Comparison of ENCODE assay signal across 22 cellular contexts in the genomic region with DNA sequence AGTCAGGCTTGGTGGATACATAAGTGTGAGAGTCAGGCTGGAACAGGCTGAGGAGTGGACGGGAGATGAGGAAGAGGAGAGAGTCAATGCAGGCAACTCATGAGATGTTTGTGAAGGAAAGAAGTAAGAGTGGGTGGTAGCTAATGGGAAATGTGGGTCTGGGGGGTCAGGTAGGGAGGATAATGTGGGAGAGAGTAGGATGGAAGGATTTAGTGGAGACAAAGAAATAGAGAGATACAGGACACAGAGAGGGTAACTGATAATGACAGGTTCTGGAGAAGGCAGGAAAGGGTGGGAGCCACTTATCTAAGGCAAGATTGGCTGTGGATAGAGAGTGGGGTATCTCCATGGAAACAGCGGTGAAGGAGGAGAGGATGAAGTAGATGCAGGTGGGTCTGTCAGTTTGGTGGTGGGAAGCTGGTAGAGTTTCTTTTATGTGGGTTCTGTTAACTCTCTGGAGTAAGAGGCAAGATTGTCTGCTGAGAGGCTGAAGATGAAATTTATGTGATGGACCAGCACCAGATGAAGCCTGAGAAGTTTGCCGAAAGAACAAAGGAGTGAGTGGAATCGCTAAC.
DNase-seq lines count a peak whose midpoint lies in the region; TF ChIP-seq lines count a peak whose summit lies in the region.
"Had no signal": no experiment of that assay in that cellular context is flagged by ENCODE, and none has a peak within 500 bp of the region (broad histone marks: within the 10 kb centered on the region; RNA-seq: fewer than 3 reads in every experiment).

No MANE protein-coding gene starts in this region.

- no peaks in the 10 kb centered on the region for H3K36me3 Mint-ChIP-seq in T-helper 1 cell treated with Interleukin-12 subunit alpha and Interleukin-12 subunit beta and Interleukin-4 antibody, amounts not matched to agents 30 μg/mL and 1 μg/mL, for 36 hours (ENCODE audit: low read depth)
- H3K36me3 Mint-ChIP-seq in nephron progenitor cell (ENCODE audit: low read depth), result no peaks in the 10 kb centered on the region

- DNase-seq in T-helper 1 cell, result no peak
- DNase-seq in Jurkat, Clone E6-1 (ENCODE audit: low read depth, low spot score), result peak; percentile 96
- DNase-seq in nephron progenitor cell, result no peak
- no peak for DNase-seq in H4 (ENCODE audit: low spot score)
- no peak for DNase-seq in NCI-H774 (lab: John Stamatoyannopoulos, UW)
- DNase-seq in GM13977 (ENCODE audit: low spot score), result no peak
- DNase-seq: CD4-positive, alpha-beta T cell; HCEC 1CT; KBM-7; MG63; NCI-H1105 treated with DMSO at 0.1 percent for 48 hours; NCI-H1694; NCI-H2029 treated with DMSO at 0.1 percent for 48 hours; NCI-H2171; NCI-H510A; NCI-H69; PC-3; SK-N-SH; SW 1271 had no signal

- H3K27me3 Mint-ChIP-seq in T-helper 1 cell treated with Interleukin-12 subunit alpha and Interleukin-12 subunit beta and Interleukin-4 antibody, amounts not matched to agents 30 μg/mL and 1 μg/mL, for 36 hours (ENCODE audit: low read depth), result peaks cover 28% of the 10 kb centered on the region
- H3K27me3 Mint-ChIP-seq in nephron progenitor cell (ENCODE audit: low read depth, poor library complexity), result peaks cover 12% of the 10 kb centered on the region

- TF ChIP-seq CTCF in nephron progenitor cell (IDR thresholded peaks at IDR 0.05) (no peak), GM13977 (IDR thresholded peaks at IDR 0.05; ENCODE audit: extremely low read depth, insufficient read depth, missing control alignments) (no peak)

- H3K4me3 Mint-ChIP-seq in T-helper 1 cell treated with Interleukin-12 subunit alpha and Interleukin-12 subunit beta and Interleukin-4 antibody, amounts not matched to agents 30 μg/mL and 1 μg/mL, for 36 hours, result peak overlapping the region; percentile 4
- H3K4me3 Mint-ChIP-seq in nephron progenitor cell, result no peak overlapping the region
- H3K4me3 Mint-ChIP-seq: CD4-positive, alpha-beta T cell; GM23338 had no signal

- peaks cover 10% of the 10 kb centered on the region for H3K4me1 Mint-ChIP-seq in T-helper 1 cell treated with Interleukin-12 subunit alpha and Interleukin-12 subunit beta and Interleukin-4 antibody, amounts not matched to agents 30 μg/mL and 1 μg/mL, for 36 hours (ENCODE audit: low read depth)
- H3K4me1 Mint-ChIP-seq in nephron progenitor cell, result peaks cover 30% of the 10 kb centered on the region
- H3K4me1 Mint-ChIP-seq: GM23338 had no signal

- no peak overlapping the region; the same call in 1 of the 2 replicates for H3K4me3 ChIP-seq in Jurkat, Clone E6-1 (ENCODE audit: low read length)
- H3K4me3 ChIP-seq: BLaER1 treated with 17β-estradiol and CSF1 and Interleukin-3, amounts not matched to agents 10 nM and 100 nM; GM23338; MG63 had no signal

- H3K27ac Mint-ChIP-seq in T-helper 1 cell treated with Interleukin-12 subunit alpha and Interleukin-12 subunit beta and Interleukin-4 antibody, amounts not matched to agents 30 μg/mL and 1 μg/mL, for 36 hours, result no peak overlapping the region
- H3K27ac Mint-ChIP-seq in nephron progenitor cell, result peak overlapping the region; percentile 70
- H3K27ac Mint-ChIP-seq: CD4-positive, alpha-beta T cell; GM23338 had no signal

- in situ Hi-C loops in GM13977 (cut with MboI; ENCODE audit: low pct_unique_long_range_greater_than_20kb, low sequenced_read_pairs, unreplicated experiment), result no loop called here

- no peaks in the 10 kb centered on the region for H3K9me3 Mint-ChIP-seq in T-helper 1 cell treated with Interleukin-12 subunit alpha and Interleukin-12 subunit beta and Interleukin-4 antibody, amounts not matched to agents 30 μg/mL and 1 μg/mL, for 36 hours
- peaks cover 7% of the 10 kb centered on the region for H3K9me3 Mint-ChIP-seq in nephron progenitor cell
- H3K9me3 Mint-ChIP-seq: CD4-positive, alpha-beta T cell; GM23338 had no signal
